Comparison of ENCODE assay signal across 1 cellular context in the genomic region with DNA sequence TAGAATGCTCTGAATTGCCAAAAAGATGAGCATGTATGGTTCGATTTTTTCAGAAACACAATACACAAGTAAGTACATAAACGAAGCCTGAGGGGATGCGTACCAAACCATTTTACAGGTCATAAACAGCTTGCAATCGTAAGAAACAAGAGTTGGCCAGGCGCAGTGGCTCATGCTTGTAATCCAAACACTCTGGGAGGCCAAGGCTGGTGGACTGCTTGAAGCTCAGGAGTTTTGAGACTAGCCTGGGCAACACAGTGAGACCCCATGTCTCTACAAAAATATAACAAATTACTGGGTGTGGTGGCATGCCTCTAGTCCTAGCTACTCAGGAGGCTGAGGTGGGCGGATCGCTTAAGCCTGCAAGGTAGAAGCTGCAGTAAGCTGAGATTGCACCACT.
TF ChIP-seq lines count a peak whose summit lies in the region.

No MANE protein-coding gene starts in this region.

TF ChIP-seq in K562, 482 proteins besides CTCF, POLR2A, EP300 and RAD21 (continued from another document):
- TF ChIP-seq, protein P1, sequence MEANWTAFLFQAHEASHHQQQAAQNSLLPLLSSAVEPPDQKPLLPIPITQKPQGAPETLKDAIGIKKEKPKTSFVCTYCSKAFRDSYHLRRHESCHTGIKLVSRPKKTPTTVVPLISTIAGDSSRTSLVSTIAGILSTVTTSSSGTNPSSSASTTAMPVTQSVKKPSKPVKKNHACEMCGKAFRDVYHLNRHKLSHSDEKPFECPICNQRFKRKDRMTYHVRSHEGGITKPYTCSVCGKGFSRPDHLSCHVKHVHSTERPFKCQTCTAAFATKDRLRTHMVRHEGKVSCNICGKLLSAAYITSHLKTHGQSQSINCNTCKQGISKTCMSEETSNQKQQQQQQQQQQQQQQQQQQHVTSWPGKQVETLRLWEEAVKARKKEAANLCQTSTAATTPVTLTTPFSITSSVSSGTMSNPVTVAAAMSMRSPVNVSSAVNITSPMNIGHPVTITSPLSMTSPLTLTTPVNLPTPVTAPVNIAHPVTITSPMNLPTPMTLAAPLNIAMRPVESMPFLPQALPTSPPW (CRISPR knock-in tag; IDR thresholded peaks at IDR 0.05), result no peak
- TF ChIP-seq POLR2AphosphoS5 (IDR thresholded peaks at IDR 0.05; ENCODE audit: control insufficient read depth, insufficient read depth, low read depth, low read length) (peak; percentile 56; the same call in 1 of the 2 replicates), SREBF2 (CRISPR knock-in tag; IDR thresholded peaks at IDR 0.05) (no peak), ELF4 (CRISPR knock-in tag; IDR thresholded peaks at IDR 0.05) (no peak), SUPT5H (IDR thresholded peaks at IDR 0.05) (0 out of 2 replicates have a peak, but pooled peaks have one; percentile 1), FOXK1 (CRISPR knock-in tag; IDR thresholded peaks at IDR 0.05; ENCODE audit: borderline replicate concordance) (peak; percentile 35; the same call in 1 of the 2 replicates), NONO (IDR thresholded peaks at IDR 0.05; ENCODE audit: low read depth in 2 of 2, low read length in 1 of 2) (no peak), JUNB (CRISPR knock-in tag; conservative IDR thresholded peaks at IDR 0.05) (no peak), NCOR1 (IDR thresholded peaks at IDR 0.05) (no peak), ZBTB2 (IDR thresholded peaks at IDR 0.05) (no peak), TOE1 (IDR thresholded peaks at IDR 0.05; ENCODE audit: borderline replicate concordance) (no peak), TOE1 (CRISPR knock-in tag; IDR thresholded peaks at IDR 0.05; ENCODE audit: borderline replicate concordance, low read depth) (no peak), THRB (CRISPR knock-in tag; conservative IDR thresholded peaks at IDR 0.05) (no peak), JUND (IDR thresholded peaks at IDR 0.05; ENCODE audit: borderline replicate concordance, low read depth, low read length) (no peak), JUND (tag; IDR thresholded peaks at IDR 0.05; ENCODE audit: borderline replicate concordance, low read depth, low read length) (no peak), ZC3H8 (IDR thresholded peaks at IDR 0.05) (no peak), ZNF121 (CRISPR knock-in tag; conservative IDR thresholded peaks at IDR 0.05) (peak; percentile 76), ZNF174 (CRISPR knock-in tag; IDR thresholded peaks at IDR 0.05) (no peak), BCLAF1 (IDR thresholded peaks at IDR 0.05; ENCODE audit: borderline replicate concordance in 1 of 2, control insufficient read depth in 1 of 2, low read depth in 2 of 2, low read length in 1 of 2) (no peak), ZNF583 (CRISPR knock-in tag; IDR thresholded peaks at IDR 0.05) (no peak), ZSCAN29 (IDR thresholded peaks at IDR 0.05) (no peak), ASH1L (IDR thresholded peaks at IDR 0.05; ENCODE audit: borderline replicate concordance, low read depth, partially characterized antibody) (no peak)
